16 cellular contexts compared by ENCODE assay signal in genomic region chr5:80198920-80199319, GRCh38. TPM values are rescaled to one million over a fixed set of nuclear protein-coding genes. Genes with fewer than 3 reads are reported as not detected.
DNase-seq lines count a peak whose midpoint lies in the region; ATAC-seq and TF ChIP-seq lines count a peak whose summit lies in the region.
"Had no signal": no experiment of that assay in that cellular context is flagged by ENCODE, and none has a peak within 500 bp of the region (broad histone marks: within the 10 kb centered on the region; RNA-seq: fewer than 3 reads in every experiment).

No MANE protein-coding gene starts in this region.

- peaks cover 0 to 3% of the 10 kb centered on the region in 2 donors for H3K4me1 Mint-ChIP-seq in natural killer cell treated with Interleukin-12 subunit alpha and Interleukin-12 subunit beta and Interleukin-15 and Interleukin-18, amount 100 ng/mL, for 72 hours (ENCODE audit: low read depth in 2 of 2)
- peaks cover 4 to 8% of the 10 kb centered on the region in 2 donors for H3K4me1 Mint-ChIP-seq in natural killer cell
- peaks cover 23% of the 10 kb centered on the region for H3K4me1 Mint-ChIP-seq in nephron

- H3K9me3 ChIP-seq in ascending aorta (no peaks in the 10 kb centered on the region), vagina (no peaks in the 10 kb centered on the region), BE2C (no peaks in the 10 kb centered on the region)

- TF ChIP-seq POLR2A in vagina (IDR thresholded peaks at IDR 0.05): no peak

- intact Hi-C loops in natural killer cell (cut with micrococcal nuclease): no loop called here
- intact Hi-C loops in ascending aorta (cut with DNase I): no loop called here
- intact Hi-C loops in vagina (cut with DNase I): no loop called here

- no peaks in the 10 kb centered on the region for H3K27me3 ChIP-seq in ascending aorta
- H3K27me3 ChIP-seq in vagina: no peaks in the 10 kb centered on the region
- no peaks in the 10 kb centered on the region for H3K27me3 ChIP-seq in BE2C

- H3K4me3 ChIP-seq in ascending aorta (no peak overlapping the region), vagina (no peak overlapping the region), BE2C (ENCODE audit: low read depth, low read length) (no peak overlapping the region)

- no peak for ATAC-seq in natural killer cell treated with Interleukin-12 subunit alpha and Interleukin-12 subunit beta and Interleukin-15 and Interleukin-18, amount 100 ng/mL, for 72 hours
- ATAC-seq in natural killer cell: no peak
- no peak for ATAC-seq in HG03025 (IDR thresholded peaks at IDR 0.05; ENCODE audit: low FRiP score, unreplicated experiment)
- no peak for ATAC-seq in HG03159 (IDR thresholded peaks at IDR 0.05; ENCODE audit: unreplicated experiment)
- ATAC-seq: esophagus mucosa had no signal

- H3K27ac ChIP-seq in ascending aorta: peak overlapping the region; percentile 35 to 43
- H3K27ac ChIP-seq in vagina: peak overlapping the region; percentile 14
- H3K27ac ChIP-seq: KMS-11 had no signal

- no peak overlapping the region for H3K4me3 Mint-ChIP-seq in natural killer cell treated with Interleukin-12 subunit alpha and Interleukin-12 subunit beta and Interleukin-15 and Interleukin-18, amount 100 ng/mL, for 72 hours
- H3K4me3 Mint-ChIP-seq in natural killer cell: no peak overlapping the region
- no peak overlapping the region for H3K4me3 Mint-ChIP-seq in nephron
- H3K4me3 Mint-ChIP-seq: activated T-cell treated with anti-CD3 and anti-CD28 coated beads, Interleukin-2, amount 50 U/mL, for 4 hours; B cell had no signal

- H3K36me3 ChIP-seq in ascending aorta (peaks cover 2 to 13% of the 10 kb centered on the region in 2 donors), vagina (peaks cover 0 to 18% of the 10 kb centered on the region in 2 donors), BE2C (peaks cover 24% of the 10 kb centered on the region)

- no peak overlapping the region for H3K27ac Mint-ChIP-seq in natural killer cell treated with Interleukin-12 subunit alpha and Interleukin-12 subunit beta and Interleukin-15 and Interleukin-18, amount 100 ng/mL, for 72 hours
- no peak overlapping the region for H3K27ac Mint-ChIP-seq in natural killer cell
- peak overlapping the region; percentile 70 to 79 (median 79) for H3K27ac Mint-ChIP-seq in nephron
- H3K27ac Mint-ChIP-seq: B cell had no signal

- TF ChIP-seq CTCF in natural killer cell (IDR thresholded peaks at IDR 0.05) (no peak), ascending aorta (IDR thresholded peaks at IDR 0.05) (no peak), nephron (IDR thresholded peaks at IDR 0.05; ENCODE audit: unreplicated experiment in 3 of 3) (no peak), vagina (IDR thresholded peaks at IDR 0.05) (no peak), BE2C (IDR thresholded peaks at IDR 0.05; ENCODE audit: low read depth, low read length) (no peak)

- H3K9me3 Mint-ChIP-seq in natural killer cell treated with Interleukin-12 subunit alpha and Interleukin-12 subunit beta and Interleukin-15 and Interleukin-18, amount 100 ng/mL, for 72 hours: no peaks in the 10 kb centered on the region
- H3K9me3 Mint-ChIP-seq in natural killer cell (no peaks in the 10 kb centered on the region), nephron (no peaks in the 10 kb centered on the region)
- H3K9me3 Mint-ChIP-seq: activated T-cell treated with anti-CD3 and anti-CD28 coated beads, Interleukin-2, amount 50 U/mL, for 4 hours had no signal

- no peaks in the 10 kb centered on the region for H3K27me3 Mint-ChIP-seq in natural killer cell treated with Interleukin-12 subunit alpha and Interleukin-12 subunit beta and Interleukin-15 and Interleukin-18, amount 100 ng/mL, for 72 hours
- H3K27me3 Mint-ChIP-seq in natural killer cell (ENCODE audit: low read depth in 2 of 2) (no peaks in the 10 kb centered on the region), nephron (ENCODE audit: low read depth) (no peaks in the 10 kb centered on the region)
- H3K27me3 Mint-ChIP-seq: B cell had no signal

- H3K36me3 Mint-ChIP-seq in natural killer cell treated with Interleukin-12 subunit alpha and Interleukin-12 subunit beta and Interleukin-15 and Interleukin-18, amount 100 ng/mL, for 72 hours: no peaks in the 10 kb centered on the region
- no peaks in the 10 kb centered on the region for H3K36me3 Mint-ChIP-seq in natural killer cell
- peaks cover 44% of the 10 kb centered on the region for H3K36me3 Mint-ChIP-seq in nephron (ENCODE audit: low read depth)

- H3K4me1 ChIP-seq in ascending aorta: peaks cover 0 to 2% of the 10 kb centered on the region in 2 donors
- peaks cover 26% of the 10 kb centered on the region for H3K4me1 ChIP-seq in vagina
- H3K4me1 ChIP-seq in BE2C: peaks cover 7% of the 10 kb centered on the region

- peak; percentile 13 for DNase-seq in natural killer cell treated with Interleukin-12 subunit alpha and Interleukin-12 subunit beta and Interleukin-15 and Interleukin-18, amount 100 ng/mL, for 72 hours (ENCODE audit: low spot score)
- no peak for DNase-seq in natural killer cell
- DNase-seq in ascending aorta (ENCODE audit: low spot score in 2 of 2): no peak
- DNase-seq in vagina (ENCODE audit: extremely low spot score in 2 of 2): no peak
- no peak for DNase-seq in BE2C
- DNase-seq: activated T-cell treated with anti-CD3 and anti-CD28 coated beads, Interleukin-2, amount 50 U/mL, for 4 hours; central memory CD4-positive, alpha-beta T cell; NCI-H1930; NCI-H82; SHP77 had no signal

RNA-seq across cellular contexts. Expression of gene SERINC5, which starts 56.9 kb away (rescaled TPM):
- total RNA-seq in natural killer cell treated with Interleukin-12 subunit alpha and Interleukin-12 subunit beta and Interleukin-15 and Interleukin-18, amount 100 ng/mL, for 72 hours: 1 to 10 TPM; 6.4 to 7.4 TPM
- total RNA-seq in natural killer cell: 10 to 100 TPM in 2 of 3 donors, 1 to 10 TPM in 1; 6.8 to 18.9 (median 14.5) TPM
- total RNA-seq in ascending aorta: 3.4 TPM
- total RNA-seq in vagina: 35.6 TPM
- polyA plus RNA-seq in BE2C (2012; ENCODE audit: insufficient read depth, insufficient read length, low read depth): 43.1 TPM

Comparison
In these comparisons a context has a peak if more than half of its experiments do, and no peak if none do; other contexts are left out.
1. H3K27ac Mint-ChIP-seq: peak in nephron (3 of 3); none in natural killer cell treated with Interleukin-12 subunit alpha and Interleukin-12 subunit beta and Interleukin-15 and Interleukin-18, amount 100 ng/mL, for 72 hours (0 of 2) and natural killer cell (0 of 2).